In genomic region chr12:126772171-126772864, GRCh38 we compare ENCODE assay signal across 8 cellular contexts.
DNase-seq lines count a peak whose midpoint lies in the region; ATAC-seq, FAIRE-seq and TF ChIP-seq lines count a peak whose summit lies in the region.

No MANE protein-coding gene starts in this region.

- no peak overlapping the region for H3K4me3 ChIP-seq in AG10803 (ENCODE audit: low read length)
- H3K4me3 ChIP-seq in epithelial cell of proximal tubule (ENCODE audit: low read depth, low read length): peak overlapping the region; percentile 34

- peak overlapping the region; percentile 79 for H3K4me3 Mint-ChIP-seq in T-helper 1 cell treated with Interleukin-12 subunit alpha and Interleukin-12 subunit beta and Interleukin-4 antibody, amounts not matched to agents 30 μg/mL and 1 μg/mL, for 36 hours
- peak overlapping the region in 1 of 2 donors; percentile 8 for H3K4me3 Mint-ChIP-seq in CD14-positive monocyte

- ATAC-seq in HG03175 (IDR thresholded peaks at IDR 0.05; ENCODE audit: unreplicated experiment): peak; percentile 81

- peaks cover 12% of the 10 kb centered on the region for H3K4me1 Mint-ChIP-seq in T-helper 1 cell treated with Interleukin-12 subunit alpha and Interleukin-12 subunit beta and Interleukin-4 antibody, amounts not matched to agents 30 μg/mL and 1 μg/mL, for 36 hours (ENCODE audit: low read depth)
- H3K4me1 Mint-ChIP-seq in CD14-positive monocyte: no peaks in the 10 kb centered on the region

- TF ChIP-seq CTCF in AG10803 (conservative IDR thresholded peaks at IDR 0.05; ENCODE audit: low read length) (no peak), epithelial cell of proximal tubule (conservative IDR thresholded peaks at IDR 0.05; ENCODE audit: low read depth, low read length) (no peak), CD14-positive monocyte (IDR thresholded peaks at IDR 0.05) (no peak)

- H3K27ac Mint-ChIP-seq in T-helper 1 cell treated with Interleukin-12 subunit alpha and Interleukin-12 subunit beta and Interleukin-4 antibody, amounts not matched to agents 30 μg/mL and 1 μg/mL, for 36 hours: peak overlapping the region; percentile 89
- H3K27ac Mint-ChIP-seq in CD14-positive monocyte: peak overlapping the region in 1 of 7 donors; percentile 54

- no peaks in the 10 kb centered on the region for H3K27me3 Mint-ChIP-seq in T-helper 1 cell treated with Interleukin-12 subunit alpha and Interleukin-12 subunit beta and Interleukin-4 antibody, amounts not matched to agents 30 μg/mL and 1 μg/mL, for 36 hours (ENCODE audit: low read depth)
- peaks cover 0 to 2% (median 0%) of the 10 kb centered on the region in 3 donors for H3K27me3 Mint-ChIP-seq in CD14-positive monocyte (ENCODE audit: low read depth in 3 of 3)

- H3K36me3 Mint-ChIP-seq in T-helper 1 cell treated with Interleukin-12 subunit alpha and Interleukin-12 subunit beta and Interleukin-4 antibody, amounts not matched to agents 30 μg/mL and 1 μg/mL, for 36 hours (ENCODE audit: low read depth): peaks cover 4% of the 10 kb centered on the region
- no peaks in the 10 kb centered on the region for H3K36me3 Mint-ChIP-seq in CD14-positive monocyte

- peak; percentile 84 for FAIRE-seq in GM19239 (lab: Jason Lieb, UNC)

- DNase-seq in AG10803 (ENCODE audit: low read depth) (peak; percentile 37), GM19239 (ENCODE audit: insufficient read length, low spot score) (no peak), epithelial cell of proximal tubule (ENCODE audit: low read depth) (peak; percentile 90), iPS-NIHi11 (ENCODE audit: low spot score) (no peak), CD14-positive monocyte (ENCODE audit: low spot score) (no peak)
- peak; percentile 9 for DNase-seq in stimulated activated CD8-positive, alpha-beta memory T cell treated with anti-CD3 and anti-CD28 coated beads, Interleukin-4, amount 100 ng/mL, for 24 hours (ENCODE audit: low read depth)

- intact Hi-C loops in CD14-positive monocyte (cut with micrococcal nuclease): no loop called here

- H3K9me3 Mint-ChIP-seq in T-helper 1 cell treated with Interleukin-12 subunit alpha and Interleukin-12 subunit beta and Interleukin-4 antibody, amounts not matched to agents 30 μg/mL and 1 μg/mL, for 36 hours: peaks cover 44% of the 10 kb centered on the region
- H3K9me3 Mint-ChIP-seq in CD14-positive monocyte: peaks cover under 1 to 22% (median 9%) of the 10 kb centered on the region in 7 donors

Comparison
In these comparisons a context has a peak if more than half of its experiments do, and no peak if none do; other contexts are left out.
1. DNase-seq: peak in AG10803 (single experiment), epithelial cell of proximal tubule (single experiment) and stimulated activated CD8-positive, alpha-beta memory T cell treated with anti-CD3 and anti-CD28 coated beads, Interleukin-4, amount 100 ng/mL, for 24 hours (single experiment); none in GM19239 (single experiment), iPS-NIHi11 (single experiment) and CD14-positive monocyte (single experiment).